Comparison of ENCODE assay signal across 6 cellular contexts in the genomic region with DNA sequence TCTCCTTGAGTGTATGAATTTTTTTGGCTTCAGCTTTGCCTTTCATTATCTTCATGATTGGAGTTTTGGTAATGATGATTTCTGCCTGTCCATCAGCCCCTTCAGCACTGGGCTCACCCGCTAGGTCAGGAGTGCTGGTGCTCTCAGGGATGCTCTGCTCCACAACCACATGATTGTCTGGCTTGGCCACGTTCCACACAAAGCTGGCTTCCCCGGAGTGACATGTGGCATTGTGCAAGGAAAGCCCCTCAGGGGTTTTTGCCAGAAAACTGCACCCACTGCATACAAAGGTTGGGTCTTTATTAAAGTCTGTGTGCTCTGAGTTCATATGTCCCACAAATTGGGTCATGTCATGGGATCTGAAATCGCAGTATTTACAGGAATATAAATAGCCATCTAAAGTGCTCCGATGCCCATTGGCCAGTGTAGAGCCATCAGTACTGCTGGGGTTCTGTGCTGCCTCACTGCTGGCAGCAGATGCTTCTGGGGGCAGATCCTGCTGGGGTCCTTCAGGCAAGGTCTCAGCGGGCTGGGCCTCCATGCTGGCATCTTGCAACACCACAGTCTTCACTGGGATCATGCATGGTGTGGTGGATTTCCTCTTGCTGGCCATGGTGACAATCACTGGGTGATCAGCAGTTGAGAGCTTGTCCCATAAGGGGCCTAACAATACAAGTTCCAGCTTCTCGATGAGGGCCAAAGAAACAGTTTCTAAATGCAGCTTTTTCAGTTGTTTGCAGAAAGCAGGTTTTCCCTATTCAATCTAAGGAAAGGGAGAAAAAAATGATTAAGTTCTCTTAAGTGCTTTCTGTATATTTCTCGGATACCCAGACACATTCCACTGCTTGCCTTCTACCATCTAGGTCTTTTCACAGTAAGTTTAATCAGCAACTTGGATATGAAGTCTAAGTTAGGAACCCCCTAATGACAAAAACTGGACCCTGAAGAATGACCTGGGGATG.
"Had no signal": no experiment of that assay in that cellular context is flagged by ENCODE, and none has a peak within 500 bp of the region (broad histone marks: within the 10 kb centered on the region; RNA-seq: fewer than 3 reads in every experiment).

No MANE protein-coding gene starts in this region.

- ATAC-seq: stimulated activated effector memory CD8-positive, alpha-beta T cell treated with anti-CD3 and anti-CD28 coated beads, Interleukin-12 subunit alpha, Interleukin-12 subunit beta, amount 100 ng/mL, for 72 hours had no signal

- DNase-seq: activated B cell treated with CpG ODN at 0.5 μM for 24 hours; activated CD4-positive, alpha-beta T cell treated with anti-CD3 and anti-CD28 coated beads, Interleukin-2, amount 10 ng/mL, durations not matched to agents 24 days and 14 days; activated naive CD4-positive, alpha-beta T cell treated with Interleukin-2 at 50 U/mL for 16 hours; heart right ventricle had no signal

- H3K27me3 ChIP-seq: esophagus muscularis mucosa, heart right ventricle had no signal
